13 cellular contexts compared by ENCODE assay signal in the genomic region with DNA sequence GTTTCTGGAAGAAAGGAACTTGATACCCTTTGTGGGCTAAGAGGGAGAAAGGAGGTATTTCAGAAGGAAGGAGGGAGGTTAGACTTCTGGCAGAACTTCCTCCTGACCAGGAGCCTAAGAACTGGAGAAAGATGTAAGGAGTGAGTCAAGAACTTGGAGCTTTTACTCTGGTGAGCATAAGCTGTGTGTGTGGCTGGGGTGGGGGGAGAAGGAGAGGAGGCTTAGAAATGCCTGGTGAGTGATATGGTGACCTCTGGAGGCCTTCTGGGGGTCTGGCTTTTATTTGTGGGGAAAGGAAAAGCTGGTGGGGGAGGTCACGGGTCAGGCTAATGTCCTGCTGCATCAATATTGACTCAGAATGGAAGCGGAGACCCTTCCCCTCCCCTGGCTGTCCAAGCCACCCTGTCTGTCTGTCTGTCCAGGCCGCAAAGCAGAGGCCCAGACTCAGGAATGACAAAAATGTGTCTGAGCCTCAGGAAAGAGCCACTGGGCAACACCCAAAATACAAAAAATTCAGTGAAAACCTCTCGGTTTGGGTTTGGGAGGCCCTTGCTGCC. TPM values are rescaled to one million over a fixed set of nuclear protein-coding genes. Genes with fewer than 3 reads are reported as not detected.
DNase-seq lines count a peak whose midpoint lies in the region; ATAC-seq, FAIRE-seq and TF ChIP-seq lines count a peak whose summit lies in the region.
"Had no signal": no experiment of that assay in that cellular context is flagged by ENCODE, and none has a peak within 500 bp of the region (broad histone marks: within the 10 kb centered on the region; RNA-seq: fewer than 3 reads in every experiment).

No MANE protein-coding gene starts in this region.

- no peak for TF ChIP-seq CTCF in H1 (IDR thresholded peaks at IDR 0.05; ENCODE audit: control extremely low read depth in 1 of 3, insufficient read depth in 1 of 3, low read depth in 1 of 3, low read length in 3 of 3)
- no peak for TF ChIP-seq CTCF in upper lobe of left lung (IDR thresholded peaks at IDR 0.05)

- WGBS in H1 (ENCODE audit: extremely low coverage in 1 of 2, insufficient coverage in 1 of 2, insufficient read length in 1 of 2, insufficient replicate concordance in 2 of 2, low coverage in 1 of 2, low lambda C conversion rate in 2 of 2, missing lambda C conversion rate in 1 of 2), 2 experiments = 62% methylated on average over 2 of the region's 4 CpGs; no CpG with 5 or more reads in 1 of the 2 experiments
- WGBS in upper lobe of left lung, 2 donors = 65 to 79% methylated on average over 4 of the region's 4 CpGs

- no peak overlapping the region for H2AK5ac ChIP-seq in H1 (ENCODE audit: low read depth, low read length)

- H2BK12ac ChIP-seq in H1 (ENCODE audit: low read depth, low read length) = peak overlapping the region; percentile 0; the same call in 1 of the 2 replicates

- H2BK120ac ChIP-seq in H1 (replicated peaks; ENCODE audit: low read depth, low read length) = no peak overlapping the region

- peaks cover 48% of the 10 kb centered on the region for H3K36me3 ChIP-seq in MG63
- peaks cover 0 to 4% (median under 1%) of the 10 kb centered on the region in 4 experiments; a peak in 3 of 8 replicates for H3K36me3 ChIP-seq in H1 (ENCODE audit: control insufficient read depth in 2 of 4, insufficient read depth in 4 of 4, low read length in 3 of 4)
- H3K36me3 ChIP-seq in muscle layer of duodenum (ENCODE audit: control insufficient read depth in 1 of 2, insufficient read depth in 2 of 2, low read length in 2 of 2) = peaks cover 0 to 6% of the 10 kb centered on the region in 2 donors
- no peaks in the 10 kb centered on the region for H3K36me3 ChIP-seq in upper lobe of left lung

- H3K4ac ChIP-seq in H1 (replicated peaks; ENCODE audit: insufficient read length, low read depth, low read length) = no peak overlapping the region

- peak in 1 of 2 donors; percentile 41 for ATAC-seq in upper lobe of left lung (ENCODE audit: low FRiP score in 2 of 2)
- ATAC-seq in activated naive CD4-positive, alpha-beta T cell treated with anti-CD3 and anti-CD28 coated beads, Interleukin-2, amount 50 U/mL, for 72 hours = no peak

- no peak overlapping the region for H3K56ac ChIP-seq in H1 (replicated peaks; ENCODE audit: insufficient read length, low read depth, low read length)

- H3K27me3 ChIP-seq in MG63 (no peaks in the 10 kb centered on the region), H1 (replicated peaks in 1 of 4; ENCODE audit: control insufficient read depth in 3 of 4, extremely low read depth in 1 of 4, insufficient read depth in 3 of 4, low read length in 3 of 4) (no peaks in the 10 kb centered on the region), muscle layer of duodenum (ENCODE audit: low read depth, low read length) (no peaks in the 10 kb centered on the region), upper lobe of left lung (peaks cover 0 to 4% (median 0%) of the 10 kb centered on the region in 4 donors)

- CTCF ChIA-PET in H1 (lab: Charles Lee; ENCODE audit: partially characterized antibody) = interaction anchor here (0.6 to 19.8 kb wide), 9 partner anchors 10 to 934 kb away, joined by 3 to 305 read pairs (median 4); a partner anchor contains a TSS

- POLR2A ChIA-PET in H1 (lab: Charles Lee; ENCODE audit: partially characterized antibody) = interaction anchor here (0.7 to 9.3 kb wide), 13 partner anchors 9 to 97 kb away, joined by 3 to 105 read pairs (median 4); a partner anchor contains a TSS

- H2BK5ac ChIP-seq in H1 (ENCODE audit: low read depth, low read length) = peak overlapping the region; percentile 68

- H2BK20ac ChIP-seq in H1 (ENCODE audit: low read length) = 0 out of 2 replicates have a peak overlapping the region, but pooled peaks have one; percentile 1

- H3K79me1 ChIP-seq in H1 (ENCODE audit: low read depth, low read length) = peaks cover 19% of the 10 kb centered on the region

- H3K9me3 Mint-ChIP-seq in activated naive CD4-positive, alpha-beta T cell treated with anti-CD3 and anti-CD28 coated beads, Interleukin-2, amount 50 U/mL, for 72 hours = no peaks in the 10 kb centered on the region

- no peak overlapping the region for H2BK15ac ChIP-seq in H1 (ENCODE audit: low read length)

- peaks cover 28 to 59% (median 38%) of the 10 kb centered on the region in 4 experiments for H3K4me1 ChIP-seq in H1 (replicated peaks in 1 of 4; ENCODE audit: control insufficient read depth in 3 of 4, insufficient read depth in 4 of 4, low read length in 3 of 4)
- H3K4me1 ChIP-seq in muscle layer of duodenum (ENCODE audit: control insufficient read depth in 1 of 2, insufficient read depth in 2 of 2, low read length in 2 of 2) = peaks cover 31 to 72% of the 10 kb centered on the region in 2 donors
- peaks cover 33 to 56% (median 47%) of the 10 kb centered on the region in 4 donors for H3K4me1 ChIP-seq in upper lobe of left lung

- H2AFZ ChIP-seq in H1 (ENCODE audit: low read length) = no peak overlapping the region

- H4K5ac ChIP-seq in H1 (ENCODE audit: insufficient read length, low read depth, low read length) = no peak overlapping the region

- no peak overlapping the region for H4K8ac ChIP-seq in H1 (ENCODE audit: extremely low read depth, insufficient read depth, low read length)

- DNase-seq in MG63 (peak; percentile 61), H1 (ENCODE audit: low read depth in 1 of 2, low spot score in 2 of 2) (no peak), upper lobe of left lung (no peak), NCI-H1436 treated with DMSO at 0.1 percent for 48 hours (lab: John Stamatoyannopoulos, UW) (no peak), DMS79 treated with DMSO at 0.1 percent for 48 hours (lab: John Stamatoyannopoulos, UW) (no peak)
- DNase-seq in activated T-cell treated with anti-CD3 and anti-CD28 coated beads, Interleukin-2, amount 50 U/mL, for 1 hour = no peak
- no peak for DNase-seq in activated naive CD4-positive, alpha-beta T cell treated with anti-CD3 and anti-CD28 coated beads, Interleukin-2, amount 50 U/mL, for 72 hours (ENCODE audit: low spot score in 2 of 2)
- DNase-seq: NCI-H524 treated with DMSO at 0.1 percent for 48 hours; stimulated activated CD4-positive, alpha-beta T cell treated with anti-CD3 and anti-CD28 coated beads, Interleukin-12 subunit alpha, Interleukin-12 subunit beta, amount 100 ng/mL, for 4 hours had no signal

- H3K4me2 ChIP-seq in H1 (ENCODE audit: insufficient read depth in 1 of 2, low read depth in 2 of 2, low read length in 2 of 2) = peak overlapping the region; percentile 39 to 86; a peak in 3 of 4 replicates

- no peak overlapping the region for H4K91ac ChIP-seq in H1 (replicated peaks; ENCODE audit: insufficient read length, low read length)

- H3K36me3 Mint-ChIP-seq in activated naive CD4-positive, alpha-beta T cell treated with anti-CD3 and anti-CD28 coated beads, Interleukin-2, amount 50 U/mL, for 72 hours = no peaks in the 10 kb centered on the region
- H3K36me3 Mint-ChIP-seq: activated naive CD8-positive, alpha-beta T cell had no signal

- H3K9me3 ChIP-seq in MG63 (no peaks in the 10 kb centered on the region), H1 (ENCODE audit: insufficient read depth in 2 of 2, low read depth in 1 of 2, low read length in 1 of 2) (no peaks in the 10 kb centered on the region), muscle layer of duodenum (ENCODE audit: control insufficient read depth in 1 of 2, low read length in 2 of 2) (no peaks in the 10 kb centered on the region), upper lobe of left lung (no peaks in the 10 kb centered on the region)

- H3K27ac Mint-ChIP-seq in activated naive CD4-positive, alpha-beta T cell treated with anti-CD3 and anti-CD28 coated beads, Interleukin-2, amount 50 U/mL, for 72 hours = no peak overlapping the region
- H3K27ac Mint-ChIP-seq: activated naive CD8-positive, alpha-beta T cell had no signal

- H3K23ac ChIP-seq in H1 (ENCODE audit: insufficient read length) = no peak overlapping the region

- H3K14ac ChIP-seq in H1 (ENCODE audit: insufficient read length) = no peak overlapping the region

- peaks cover 7 to 81% of the 10 kb centered on the region in 2 experiments; a peak in 3 of 4 replicates for H3K79me2 ChIP-seq in H1 (ENCODE audit: control insufficient read depth in 1 of 2, insufficient read depth in 2 of 2, low read length in 2 of 2)

- TF ChIP-seq RAD21 in H1 (IDR thresholded peaks at IDR 0.05 in 1 of 2, conservative IDR thresholded peaks at IDR 0.05 in 1 of 2; ENCODE audit: low read depth in 2 of 2, low read length in 2 of 2) = no peak

- peaks cover under 1% of the 10 kb centered on the region; the same call in 1 of the 2 replicates for H3K23me2 ChIP-seq in H1 (ENCODE audit: low read depth, low read length)

- H3K4me3 ChIP-seq in MG63 = peak overlapping the region; percentile 17
- H3K4me3 ChIP-seq in H1 (ENCODE audit: extremely low read depth in 1 of 4, insufficient read depth in 2 of 4, low read depth in 3 of 4, low read length in 4 of 4) = peak overlapping the region in 1 of 4 experiments; percentile 31; a peak in 2 of 8 replicates
- H3K4me3 ChIP-seq in muscle layer of duodenum (ENCODE audit: low read depth in 1 of 2, low read length in 2 of 2) = peak overlapping the region; percentile 12 to 87
- H3K4me3 ChIP-seq in upper lobe of left lung = peak overlapping the region in 1 of 4 donors; percentile 17

- FAIRE-seq in H1 (lab: Jason Lieb, UNC) = no peak
- FAIRE-seq: TTC549 had no signal

- H3K18ac ChIP-seq in H1 (ENCODE audit: extremely low read depth, low read length) = peak overlapping the region; percentile 83

- no peak overlapping the region for H3K27ac ChIP-seq in H1 (ENCODE audit: low read depth, low read length)
- H3K27ac ChIP-seq in muscle layer of duodenum (ENCODE audit: low read length) = peak overlapping the region; percentile 71
- peak overlapping the region; percentile 63 to 96 (median 86) for H3K27ac ChIP-seq in upper lobe of left lung

- TF ChIP-seq POLR2A in H1 (IDR thresholded peaks at IDR 0.05; ENCODE audit: control extremely low read depth in 1 of 2, low read depth in 2 of 2, low read length in 2 of 2) (no peak), upper lobe of left lung (IDR thresholded peaks at IDR 0.05) (no peak)

- H4K20me1 ChIP-seq in H1 (replicated peaks in 1 of 2; ENCODE audit: control insufficient read depth in 1 of 2, insufficient read depth in 2 of 2, low read length in 2 of 2) = peaks cover 8 to 20% of the 10 kb centered on the region in 2 experiments

- TF ChIP-seq EP300 in H1 (IDR thresholded peaks at IDR 0.05; ENCODE audit: borderline replicate concordance in 1 of 2, low read depth in 2 of 2, low read length in 2 of 2) = no peak
- TF ChIP-seq EP300 in upper lobe of left lung (IDR thresholded peaks at IDR 0.05) = no peak

- H3K9ac ChIP-seq in H1 (replicated peaks in 1 of 4; ENCODE audit: extremely low read depth in 1 of 4, low read depth in 3 of 4, low read length in 3 of 4) = no peak overlapping the region

RNA-seq across cellular contexts. Expression of a gene that starts 4.8 kb away (rescaled TPM):
- 29.1 and 39.0 TPM in 2 replicates for total RNA-seq in MG63 (2014; rRNA removed; shearing (Covaris generic); ENCODE audit: low replicate concordance)
- total RNA-seq in H1 (2021; fragmentation: NEBNext Ultra II Directional; extraction: Animal tissue kit (Norgen Biotek cat#: 25700)) = 92.5 and 99.1 TPM in 2 replicates
- 35.3 and 59.0 TPM in 2 replicates for polyA plus RNA-seq in H1 (2011; rRNA removed)
- polyA plus RNA-seq in H1 (2011; cell fraction: cytosol; rRNA removed) = 32.8 TPM
- polyA plus RNA-seq in H1 (2011; cell fraction: nucleus; rRNA removed) = 168 TPM
- 61.6 to 121 TPM (median 97.9 TPM) in 4 replicates for polyA plus RNA-seq in H1 (2012, experiment 1 of 2)
- 64.6 TPM for polyA plus RNA-seq in H1 (2012, experiment 2 of 2)
- 72.6 TPM for polyA plus RNA-seq in H1 (2013, experiment 1 of 2)
- polyA plus RNA-seq in H1 (2013, experiment 2 of 2) = 45.3 TPM
- 137 and 189 TPM in 2 replicates for polyA minus RNA-seq in H1 (2011; rRNA and poly(A)+ RNA removed)
- 104 TPM for polyA minus RNA-seq in H1 (2011; cell fraction: cytosol; rRNA and poly(A)+ RNA removed)
- polyA minus RNA-seq in H1 (2011; cell fraction: nucleus; rRNA and poly(A)+ RNA removed) = 104 TPM
- 100 to 1,000 TPM; 137 to 504 (median 308) TPM for total RNA-seq in upper lobe of left lung
- 1 to 10 TPM; 1.3 to 5.9 TPM for total RNA-seq in activated naive CD4-positive, alpha-beta T cell treated with anti-CD3 and anti-CD28 coated beads, Interleukin-2, amount 50 U/mL, for 72 hours

RNA-seq across cellular contexts. Expression of a gene that starts 14.3 kb away (rescaled TPM):
- total RNA-seq in MG63 (2014; rRNA removed; shearing (Covaris generic); ENCODE audit: low replicate concordance) = not detected in 2 replicates
- total RNA-seq in H1 (2021; fragmentation: NEBNext Ultra II Directional; extraction: Animal tissue kit (Norgen Biotek cat#: 25700)) = not detected in 2 replicates
- not detected in 2 replicates for polyA plus RNA-seq in H1 (2011; rRNA removed)
- not detected for polyA plus RNA-seq in H1 (2011; cell fraction: cytosol; rRNA removed)
- polyA plus RNA-seq in H1 (2011; cell fraction: nucleus; rRNA removed) = not detected
- polyA plus RNA-seq in H1 (2012, experiment 1 of 2) = not detected in 4 replicates
- polyA plus RNA-seq in H1 (2012, experiment 2 of 2) = not detected
- polyA plus RNA-seq in H1 (2013, experiment 1 of 2) = not detected
- not detected for polyA plus RNA-seq in H1 (2013, experiment 2 of 2)
- polyA minus RNA-seq in H1 (2011; rRNA and poly(A)+ RNA removed) = not detected in 2 replicates
- not detected for polyA minus RNA-seq in H1 (2011; cell fraction: cytosol; rRNA and poly(A)+ RNA removed)
- polyA minus RNA-seq in H1 (2011; cell fraction: nucleus; rRNA and poly(A)+ RNA removed) = not detected
- total RNA-seq in upper lobe of left lung = not detected
- not detected for total RNA-seq in activated naive CD4-positive, alpha-beta T cell treated with anti-CD3 and anti-CD28 coated beads, Interleukin-2, amount 50 U/mL, for 72 hours
- polyA plus RNA-seq: thymus had no signal

RNA-seq across cellular contexts. Expression of a gene that starts 21.9 kb away (rescaled TPM):
- 53.6 and 59.7 TPM in 2 replicates for total RNA-seq in MG63 (2014; rRNA removed; shearing (Covaris generic); ENCODE audit: low replicate concordance)
- 26.8 and 32.9 TPM in 2 replicates for total RNA-seq in H1 (2021; fragmentation: NEBNext Ultra II Directional; extraction: Animal tissue kit (Norgen Biotek cat#: 25700))
- 38.7 and 52.2 TPM in 2 replicates for polyA plus RNA-seq in H1 (2011; rRNA removed)
- polyA plus RNA-seq in H1 (2011; cell fraction: cytosol; rRNA removed) = 42.9 TPM
- 104 TPM for polyA plus RNA-seq in H1 (2011; cell fraction: nucleus; rRNA removed)
- polyA plus RNA-seq in H1 (2012, experiment 1 of 2) = 32.8 to 37.0 TPM (median 34.7 TPM) in 4 replicates
- 21.8 TPM for polyA plus RNA-seq in H1 (2012, experiment 2 of 2)
- polyA plus RNA-seq in H1 (2013, experiment 1 of 2) = 26.6 TPM
- 28.7 TPM for polyA plus RNA-seq in H1 (2013, experiment 2 of 2)
- polyA minus RNA-seq in H1 (2011; rRNA and poly(A)+ RNA removed) = 32.3 and 34.6 TPM in 2 replicates
- 11.3 TPM for polyA minus RNA-seq in H1 (2011; cell fraction: cytosol; rRNA and poly(A)+ RNA removed)
- polyA minus RNA-seq in H1 (2011; cell fraction: nucleus; rRNA and poly(A)+ RNA removed) = 30.5 TPM
- 100 to 1,000 TPM; 123 to 605 (median 251) TPM for total RNA-seq in upper lobe of left lung
- total RNA-seq in activated naive CD4-positive, alpha-beta T cell treated with anti-CD3 and anti-CD28 coated beads, Interleukin-2, amount 50 U/mL, for 72 hours = 100 to 1,000 TPM; 213 to 283 TPM

RNA-seq across cellular contexts. Expression of a gene that starts 44.2 kb away (rescaled TPM):
- 28.7 and 45.1 TPM in 2 replicates for total RNA-seq in MG63 (2014; rRNA removed; shearing (Covaris generic); ENCODE audit: low replicate concordance)
- total RNA-seq in H1 (2021; fragmentation: NEBNext Ultra II Directional; extraction: Animal tissue kit (Norgen Biotek cat#: 25700)) = 20.6 and 20.9 TPM in 2 replicates
- 23.5 and 30.8 TPM in 2 replicates for polyA plus RNA-seq in H1 (2011; rRNA removed)
- 23.9 TPM for polyA plus RNA-seq in H1 (2011; cell fraction: cytosol; rRNA removed)
- 31.8 TPM for polyA plus RNA-seq in H1 (2011; cell fraction: nucleus; rRNA removed)
- 18.8 to 24.4 TPM (median 22.7 TPM) in 4 replicates for polyA plus RNA-seq in H1 (2012, experiment 1 of 2)
- 22.8 TPM for polyA plus RNA-seq in H1 (2012, experiment 2 of 2)
- 12.4 TPM for polyA plus RNA-seq in H1 (2013, experiment 1 of 2)
- 11.5 TPM for polyA plus RNA-seq in H1 (2013, experiment 2 of 2)
- 12.2 and 22.2 TPM in 2 replicates for polyA minus RNA-seq in H1 (2011; rRNA and poly(A)+ RNA removed)
- 17.3 TPM for polyA minus RNA-seq in H1 (2011; cell fraction: cytosol; rRNA and poly(A)+ RNA removed)
- 13.8 TPM for polyA minus RNA-seq in H1 (2011; cell fraction: nucleus; rRNA and poly(A)+ RNA removed)
- 10 to 100 TPM; 18.1 to 64.9 (median 31.5) TPM for total RNA-seq in upper lobe of left lung
- 10 to 100 TPM; 39.1 to 39.3 TPM for total RNA-seq in activated naive CD4-positive, alpha-beta T cell treated with anti-CD3 and anti-CD28 coated beads, Interleukin-2, amount 50 U/mL, for 72 hours

RNA-seq across cellular contexts. Expression of a gene that starts 54.5 kb away (rescaled TPM):
- 14.6 and 14.9 TPM in 2 replicates for total RNA-seq in MG63 (2014; rRNA removed; shearing (Covaris generic); ENCODE audit: low replicate concordance)
- 41.6 and 43.2 TPM in 2 replicates for total RNA-seq in H1 (2021; fragmentation: NEBNext Ultra II Directional; extraction: Animal tissue kit (Norgen Biotek cat#: 25700))
- polyA plus RNA-seq in H1 (2011; rRNA removed) = 21.3 and 30.1 TPM in 2 replicates
- polyA plus RNA-seq in H1 (2011; cell fraction: cytosol; rRNA removed) = 30.3 TPM
- 32.0 TPM for polyA plus RNA-seq in H1 (2011; cell fraction: nucleus; rRNA removed)
- 16.4 to 26.7 TPM (median 21.6 TPM) in 4 replicates for polyA plus RNA-seq in H1 (2012, experiment 1 of 2)
- 2.0 TPM for polyA plus RNA-seq in H1 (2012, experiment 2 of 2)
- 35.2 TPM for polyA plus RNA-seq in H1 (2013, experiment 1 of 2)
- 38.0 TPM for polyA plus RNA-seq in H1 (2013, experiment 2 of 2)
- polyA minus RNA-seq in H1 (2011; rRNA and poly(A)+ RNA removed) = 36.9 and 49.7 TPM in 2 replicates
- polyA minus RNA-seq in H1 (2011; cell fraction: cytosol; rRNA and poly(A)+ RNA removed) = 15.9 TPM
- 23.5 TPM for polyA minus RNA-seq in H1 (2011; cell fraction: nucleus; rRNA and poly(A)+ RNA removed)
- 10 to 100 TPM in 3 of 6 donors, 1 to 10 TPM in 3; 6.2 to 13.6 (median 10.0) TPM for total RNA-seq in upper lobe of left lung
- total RNA-seq in activated naive CD4-positive, alpha-beta T cell treated with anti-CD3 and anti-CD28 coated beads, Interleukin-2, amount 50 U/mL, for 72 hours = 100 to 1,000 TPM in 1 of 2 donors, 10 to 100 TPM in 1; 80.2 to 182 TPM
